ENCODE assay signal across 1 cellular context in genomic region chr15:36644156-36644896, GRCh38.
TF ChIP-seq lines count a peak whose summit lies in the region.

No MANE protein-coding gene starts in this region.

TF ChIP-seq in K562, 482 proteins besides CTCF, POLR2A, EP300 and RAD21 (continued from another document):
- TF ChIP-seq PKNOX1 (IDR thresholded peaks at IDR 0.05), result peak; percentile 93
- no peak for TF ChIP-seq RFX7 (CRISPR knock-in tag; IDR thresholded peaks at IDR 0.05)
- TF ChIP-seq PBX2 (CRISPR knock-in tag; IDR thresholded peaks at IDR 0.05; ENCODE audit: low read depth), result peak; percentile 7; the same call in 1 of the 2 replicates
- peak; percentile 82 for TF ChIP-seq PBX2 (tag; conservative IDR thresholded peaks at IDR 0.05; ENCODE audit: low read depth)
- TF ChIP-seq TCF15 (CRISPR knock-in tag; IDR thresholded peaks at IDR 0.05), result no peak
- no peak for TF ChIP-seq CBX8 (IDR thresholded peaks at IDR 0.05; ENCODE audit: borderline replicate concordance, extremely low read depth, low read depth, low read length, poor library complexity, severe bottlenecking)
- TF ChIP-seq MEIS2 (IDR thresholded peaks at IDR 0.05; ENCODE audit: partially characterized antibody), result peak; percentile 90
- TF ChIP-seq ZNF134 (CRISPR knock-in tag; conservative IDR thresholded peaks at IDR 0.05), result no peak
- TF ChIP-seq RBBP5 (IDR thresholded peaks at IDR 0.05; ENCODE audit: borderline replicate concordance, insufficient read depth, low read length, poor library complexity, severe bottlenecking), result no peak
TF ChIP-seq in K562: peak in this region for 4.
